In the genomic region with DNA sequence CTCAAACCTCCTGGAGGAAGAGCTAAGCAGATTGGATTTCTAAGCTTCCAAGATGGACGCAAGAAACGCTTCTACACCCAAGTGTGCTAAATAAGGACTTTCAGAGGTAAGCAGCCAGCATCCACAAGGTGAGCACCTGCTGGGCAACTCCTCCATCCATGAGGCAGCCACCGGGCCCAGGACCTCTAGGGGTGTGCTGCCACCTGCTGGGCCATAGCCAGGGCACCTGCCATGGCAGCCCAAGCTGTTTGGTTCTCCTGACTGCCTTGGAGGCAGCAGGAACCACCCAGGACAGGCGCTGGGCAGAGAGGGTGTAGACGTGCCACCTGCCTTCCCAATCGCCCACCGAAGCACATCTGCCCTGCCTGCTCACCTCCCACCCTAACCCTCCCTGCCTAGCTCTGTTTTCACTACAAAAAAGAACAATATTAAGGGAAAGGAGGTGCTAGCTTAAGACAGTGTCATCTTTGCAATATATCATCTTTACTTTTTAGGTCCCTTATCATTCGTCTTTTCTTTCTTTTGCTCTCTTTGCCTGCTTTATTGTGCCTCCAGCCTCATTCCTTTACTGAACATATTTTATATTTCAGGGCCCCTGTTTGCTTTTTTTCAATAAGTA, we compare ENCODE assay signal across 8 cellular contexts. TPM values are rescaled to one million over a fixed set of nuclear protein-coding genes. Genes with fewer than 3 reads are reported as not detected.
DNase-seq lines count a peak whose midpoint lies in the region; ATAC-seq and TF ChIP-seq lines count a peak whose summit lies in the region.

No MANE protein-coding gene starts in this region.

- H3K4me1 Mint-ChIP-seq in GM23338, result peaks cover 48% of the 10 kb centered on the region
- peaks cover 12 to 25% (median 20%) of the 10 kb centered on the region in 7 donors for H3K4me1 Mint-ChIP-seq in naive thymus-derived CD4-positive, alpha-beta T cell

- H3K79me2 ChIP-seq in GM23338 (replicated peaks; ENCODE audit: insufficient read depth), result peaks cover 27% of the 10 kb centered on the region

- H3K9me3 Mint-ChIP-seq in GM23338, result no peaks in the 10 kb centered on the region
- no peaks in the 10 kb centered on the region for H3K9me3 Mint-ChIP-seq in naive thymus-derived CD4-positive, alpha-beta T cell

- POLR2A ChIA-PET in naive thymus-derived CD4-positive, alpha-beta T cell (lab: Charles Lee), result interaction anchor here (1.7 kb wide), 1 partner anchor 88 kb away, joined by 11 read pairs; the partner anchor contains the start of gene RAD51

- peaks cover 4% of the 10 kb centered on the region for H3K27me3 Mint-ChIP-seq in GM23338 (ENCODE audit: insufficient read depth, low read depth, poor library complexity)
- H3K27me3 Mint-ChIP-seq in naive thymus-derived CD4-positive, alpha-beta T cell, result no peaks in the 10 kb centered on the region

- CTCF ChIA-PET in naive thymus-derived CD4-positive, alpha-beta T cell (lab: Charles Lee), result interaction anchor here (0.6 to 5.2 kb wide), 27 partner anchors 9 to 283 kb away, joined by 3 to 48 read pairs (median 4); partner anchors contain the start of genes C15orf62, CCDC32, KNL1 and PPP1R14D

- intact Hi-C loops in naive thymus-derived CD4-positive, alpha-beta T cell (cut with micrococcal nuclease), result loop anchor here (1.0 to 5.0 kb wide), 10 partner anchors 18 to 263 kb away; partner anchors contain the start of genes DNAJC17 (in 1 of the 2), GCHFR (in 1 of the 2), RMDN3 (in 1 of the 2) and ZFYVE19 (in 1 of the 2)
- intact Hi-C loops in stomach (cut with DNase I; ENCODE audit: low total_unique reads), result no loop called here

- no peaks in the 10 kb centered on the region for H3F3A ChIP-seq in GM23338 (replicated peaks; ENCODE audit: low read depth)

- no peak for TF ChIP-seq POLR2A in stomach (IDR thresholded peaks at IDR 0.05)

- TF ChIP-seq CTCF in GM23338 (conservative IDR thresholded peaks at IDR 0.05; ENCODE audit: low read depth in 2 of 2) (peak; percentile 55 to 93), stomach (IDR thresholded peaks at IDR 0.05) (peak in 5 of 7 experiments; percentile 46 to 87 (median 74))

- H3K9me3 ChIP-seq in naive thymus-derived CD4-positive, alpha-beta T cell (ENCODE audit: control insufficient read depth in 2 of 3, low read length in 3 of 3), result no peaks in the 10 kb centered on the region
- no peaks in the 10 kb centered on the region for H3K9me3 ChIP-seq in stomach

- H3K9me2 ChIP-seq in GM23338 (ENCODE audit: insufficient read depth), result no peaks in the 10 kb centered on the region

- no peaks in the 10 kb centered on the region for H4K20me1 ChIP-seq in GM23338 (replicated peaks; ENCODE audit: insufficient read depth)

- peak overlapping the region; percentile 75; the same call in 1 of the 2 replicates for H3K27ac Mint-ChIP-seq in GM23338
- peak overlapping the region in 2 of 9 donors; percentile 34 to 39 for H3K27ac Mint-ChIP-seq in naive thymus-derived CD4-positive, alpha-beta T cell

- H2AFZ ChIP-seq in GM23338, result no peak overlapping the region

- H3K4me3 Mint-ChIP-seq in GM23338, result no peak overlapping the region
- no peak overlapping the region for H3K4me3 Mint-ChIP-seq in naive thymus-derived CD4-positive, alpha-beta T cell

- peak; percentile 73 for ATAC-seq in GM23338
- peak; percentile 99 for ATAC-seq in naive thymus-derived CD4-positive, alpha-beta T cell

- H3K4me1 ChIP-seq in GM23338 (ENCODE audit: insufficient read depth), result peaks cover 26% of the 10 kb centered on the region
- peaks cover 8 to 13% of the 10 kb centered on the region in 2 donors for H3K4me1 ChIP-seq in naive thymus-derived CD4-positive, alpha-beta T cell (ENCODE audit: control insufficient read depth in 2 of 2, insufficient read depth in 2 of 2, low read length in 2 of 2)
- H3K4me1 ChIP-seq in stomach, result peaks cover 24 to 37% (median 36%) of the 10 kb centered on the region in 4 donors

- DNase-seq in DMS53 (lab: John Stamatoyannopoulos, UW) (peak; percentile 92), GM23338 (ENCODE audit: low spot score) (peak; percentile 81), NCI-H2029 treated with DMSO at 0.1 percent for 48 hours (lab: John Stamatoyannopoulos, UW) (peak; percentile 55), cerebellar cortex (ENCODE audit: low spot score) (peak; percentile 69), stomach (peak; percentile 90), dedifferentiated amniotic fluid mesenchymal stem cell (ENCODE audit: extremely low spot score) (no peak)
- DNase-seq in activated CD4-positive, CD25-positive, alpha-beta regulatory T cell (lab: John Stamatoyannopoulos, UW), result peak; percentile 59 to 66 (median 63)
- DNase-seq in naive thymus-derived CD4-positive, alpha-beta T cell, result peak; percentile 63 to 78 (median 75)

- WGBS in stomach, 5 donors, result 24 to 56% (median 32%) methylated on average over 8 of the region's 8 CpGs

- H3K27me3 ChIP-seq in GM23338 (ENCODE audit: insufficient read depth) (no peaks in the 10 kb centered on the region), stomach (no peaks in the 10 kb centered on the region)
- no peaks in the 10 kb centered on the region for H3K27me3 ChIP-seq in naive thymus-derived CD4-positive, alpha-beta T cell (ENCODE audit: control insufficient read depth in 2 of 2, insufficient read depth in 2 of 2, low read length in 2 of 2)

- H3K36me3 ChIP-seq in GM23338 (ENCODE audit: insufficient read depth), result peaks cover 4% of the 10 kb centered on the region
- peaks cover 0 to 26% (median 7%) of the 10 kb centered on the region in 3 experiments for H3K36me3 ChIP-seq in naive thymus-derived CD4-positive, alpha-beta T cell (ENCODE audit: control insufficient read depth in 2 of 3, insufficient read depth in 3 of 3, low read length in 3 of 3)
- H3K36me3 ChIP-seq in stomach, result peaks cover 21 to 27% (median 24%) of the 10 kb centered on the region in 4 donors

- H3K4me3 ChIP-seq in GM23338, result no peak overlapping the region
- no peak overlapping the region for H3K4me3 ChIP-seq in naive thymus-derived CD4-positive, alpha-beta T cell (ENCODE audit: low read length)
- H3K4me3 ChIP-seq in stomach, result no peak overlapping the region

- no peak overlapping the region for H3K4me2 ChIP-seq in GM23338

- no peak overlapping the region for H3K27ac ChIP-seq in GM23338 (ENCODE audit: low read depth)
- no peak overlapping the region for H3K27ac ChIP-seq in naive thymus-derived CD4-positive, alpha-beta T cell (ENCODE audit: low read depth, low read length)
- H3K27ac ChIP-seq in stomach, result no peak overlapping the region

- TF ChIP-seq EP300 in stomach (IDR thresholded peaks at IDR 0.05), result no peak

- H3K36me3 Mint-ChIP-seq in GM23338 (ENCODE audit: low read depth), result peaks cover 8% of the 10 kb centered on the region
- peaks cover 0 to 8% (median 5%) of the 10 kb centered on the region in 5 donors for H3K36me3 Mint-ChIP-seq in naive thymus-derived CD4-positive, alpha-beta T cell

TF ChIP-seq in GM23338, 12 proteins besides CTCF, POLR2A, EP300 and RAD21 (continues in another document):
- TF ChIP-seq EZH2phosphoT487 (IDR thresholded peaks at IDR 0.05; ENCODE audit: unreplicated experiment) (no peak), POLR2AphosphoS5 (IDR thresholded peaks at IDR 0.05; ENCODE audit: low read depth) (no peak), NANOG (IDR thresholded peaks at IDR 0.05; ENCODE audit: borderline replicate concordance) (no peak)

RNA-seq across cellular contexts. Expression of gene C15orf62, which starts 12.9 kb away (rescaled TPM):
- 0.08 and 0.80 TPM in 2 replicates for total RNA-seq in GM23338 (2014; rRNA removed; shearing (Covaris generic))
- polyA plus RNA-seq in GM23338 (2016; fragmentation: Nextera tagmentation; extraction: Ambion mirVana), result 0.16 and 0.68 TPM in 2 replicates
- 1 to 10 TPM in 3 of 5 experiments, under 1 TPM in 2; 0.73 to 2.8 (median 1.3) TPM for total RNA-seq in naive thymus-derived CD4-positive, alpha-beta T cell
- polyA plus RNA-seq in naive thymus-derived CD4-positive, alpha-beta T cell, result under 1 TPM; 0.35 to 0.67 TPM
- total RNA-seq in stomach, result 10 to 100 TPM in 1 of 5 donors, not detected in 4; 39.3 TPM
- polyA plus RNA-seq in stomach, result 1 to 10 TPM in 1 of 3 donors, under 1 TPM in 2; 0.25 to 4.5 (median 0.31) TPM

RNA-seq across cellular contexts. Expression of gene GCHFR, which starts 18.9 kb away (rescaled TPM):
- 44.2 and 45.4 TPM in 2 replicates for total RNA-seq in GM23338 (2014; rRNA removed; shearing (Covaris generic))
- polyA plus RNA-seq in GM23338 (2016; fragmentation: Nextera tagmentation; extraction: Ambion mirVana) (38.9 and 40.2 TPM in 2 replicates), stomach (10 to 100 TPM; 21.4 to 37.4 (median 29.3) TPM)
- 10 to 100 TPM; 14.5 to 38.3 (median 18.1) TPM for total RNA-seq in naive thymus-derived CD4-positive, alpha-beta T cell
- polyA plus RNA-seq in naive thymus-derived CD4-positive, alpha-beta T cell, result 10 to 100 TPM; 65.7 to 83.2 TPM
- total RNA-seq in stomach, result 10 to 100 TPM in 2 of 5 donors, 1 to 10 TPM in 1, not detected in 2; 1.3 to 13.6 (median 11.7) TPM

RNA-seq across cellular contexts. Expression of gene ZFYVE19, which starts 24.2 kb away (rescaled TPM):
- total RNA-seq in GM23338 (2014; rRNA removed; shearing (Covaris generic)), result 22.7 and 23.5 TPM in 2 replicates
- polyA plus RNA-seq in GM23338 (2016; fragmentation: Nextera tagmentation; extraction: Ambion mirVana) (8.5 and 9.8 TPM in 2 replicates), stomach (10 to 100 TPM; 14.4 to 31.0 (median 28.3) TPM)
- total RNA-seq in naive thymus-derived CD4-positive, alpha-beta T cell, result 10 to 100 TPM; 17.9 to 31.9 (median 30.5) TPM
- 10 to 100 TPM; 15.7 to 22.7 TPM for polyA plus RNA-seq in naive thymus-derived CD4-positive, alpha-beta T cell
- total RNA-seq in stomach, result 10 to 100 TPM; 10.3 to 29.2 (median 18.7) TPM

RNA-seq across cellular contexts. Expression of gene DNAJC17, which starts 24.6 kb away (rescaled TPM):
- total RNA-seq in GM23338 (2014; rRNA removed; shearing (Covaris generic)), result 23.0 and 35.0 TPM in 2 replicates
- polyA plus RNA-seq in GM23338 (2016; fragmentation: Nextera tagmentation; extraction: Ambion mirVana) (77.6 and 81.6 TPM in 2 replicates), stomach (10 to 100 TPM; 33.6 to 66.7 (median 53.9) TPM)
- 10 to 100 TPM; 28.8 to 50.9 (median 36.7) TPM for total RNA-seq in naive thymus-derived CD4-positive, alpha-beta T cell
- 10 to 100 TPM; 31.0 to 35.5 TPM for polyA plus RNA-seq in naive thymus-derived CD4-positive, alpha-beta T cell
- 10 to 100 TPM; 11.0 to 64.2 (median 22.9) TPM for total RNA-seq in stomach

RNA-seq across cellular contexts. Expression of gene RMDN3, which starts 27.7 kb away (rescaled TPM):
- 16.4 and 17.0 TPM in 2 replicates for total RNA-seq in GM23338 (2014; rRNA removed; shearing (Covaris generic))
- 13.0 and 15.6 TPM in 2 replicates for polyA plus RNA-seq in GM23338 (2016; fragmentation: Nextera tagmentation; extraction: Ambion mirVana)
- 10 to 100 TPM; 19.5 to 44.0 (median 31.9) TPM for total RNA-seq in naive thymus-derived CD4-positive, alpha-beta T cell
- polyA plus RNA-seq in naive thymus-derived CD4-positive, alpha-beta T cell, result 10 to 100 TPM; 15.7 to 20.2 TPM
- 10 to 100 TPM in 4 of 5 donors, not detected in 1; 25.2 to 63.8 (median 48.2) TPM for total RNA-seq in stomach
- 10 to 100 TPM; 12.6 to 21.2 (median 15.0) TPM for polyA plus RNA-seq in stomach
